ENCODE assay signal across 23 cellular contexts in genomic region chr6:139446768-139447167, GRCh38.
"Had no signal": no experiment of that assay in that cellular context is flagged by ENCODE, and none has a peak within 500 bp of the region (broad histone marks: within the 10 kb centered on the region; RNA-seq: fewer than 3 reads in every experiment).

No MANE protein-coding gene starts in this region.

- ATAC-seq: esophagus mucosa; heart left ventricle; natural killer cell; sciatic nerve; stimulated activated memory B cell treated with anti-CD40 and anti-IgM and Interleukin-4, amounts not matched to agents 10 μg/mL and 1 μg/mL and 100 μg/mL, for 72 hours had no signal

- H3K9me3 Mint-ChIP-seq: mesothelial cell of epicardium; natural killer cell; stimulated activated memory B cell treated with anti-CD40 and anti-IgM and Interleukin-4, amounts not matched to agents 10 μg/mL and 1 μg/mL and 100 μg/mL, for 72 hours; stimulated activated naive CD8-positive, alpha-beta T cell treated with anti-CD3 and anti-CD28 coated beads, Interleukin-15, Interleukin-2, amounts not matched to agents 100 ng/mL and 50 ng/mL, for 24 hours had no signal

- DNase-seq: dorsolateral prefrontal cortex; effector CD8-positive, alpha-beta T cell; heart left ventricle; hippocampal formation; kidney glomerular epithelial cell; natural killer cell; posterior cingulate gyrus; spleen; stimulated activated CD4-positive, alpha-beta T cell treated with anti-CD3 and anti-CD28 coated beads, Interleukin-15, amount 100 ng/mL, for 24 hours; stimulated activated CD4-positive, alpha-beta T cell treated with anti-CD3 and anti-CD28 coated beads, Interleukin-1b, Interleukin-23, amount 100 ng/mL, for 48 hours; stimulated activated CD4-positive, alpha-beta T cell treated with anti-CD3 and anti-CD28 coated beads, Interleukin-4, amount 100 ng/mL, for 24 hours; tibial artery; upper lobe of left lung; uterus had no signal

- H3K27me3 Mint-ChIP-seq: stimulated activated memory B cell treated with anti-CD40 and anti-IgM and Interleukin-4, amounts not matched to agents 10 μg/mL and 1 μg/mL and 100 μg/mL, for 72 hours; stimulated activated naive CD8-positive, alpha-beta T cell treated with anti-CD3 and anti-CD28 coated beads, Interleukin-15, Interleukin-2, amounts not matched to agents 100 ng/mL and 50 ng/mL, for 24 hours had no signal

- FAIRE-seq: endometrium, frontal cortex had no signal

- H3K27ac ChIP-seq: coronary artery, dorsolateral prefrontal cortex, neutrophil, spleen, tibial artery, upper lobe of left lung, uterus had no signal

- H3K9me3 ChIP-seq: heart left ventricle, neutrophil, spleen, tibial artery, upper lobe of left lung, uterus had no signal

- H3K4me3 ChIP-seq: coronary artery, dorsolateral prefrontal cortex, heart left ventricle, spleen, tibial artery, upper lobe of left lung, uterus had no signal

- H3K4me1 ChIP-seq: tibial artery, upper lobe of left lung, uterus had no signal

- H3K36me3 Mint-ChIP-seq: mesothelial cell of epicardium, natural killer cell had no signal

- H3K27me3 ChIP-seq: dorsolateral prefrontal cortex, heart left ventricle, neutrophil, spleen, tibial artery, upper lobe of left lung, uterus had no signal

- H3K36me3 ChIP-seq: heart left ventricle, neutrophil, spleen, tibial artery, upper lobe of left lung, uterus had no signal

- H3K27ac Mint-ChIP-seq: mesothelial cell of epicardium; natural killer cell; stimulated activated memory B cell treated with anti-CD40 and anti-IgM and Interleukin-4, amounts not matched to agents 10 μg/mL and 1 μg/mL and 100 μg/mL, for 72 hours; stimulated activated naive CD8-positive, alpha-beta T cell treated with anti-CD3 and anti-CD28 coated beads, Interleukin-15, Interleukin-2, amounts not matched to agents 100 ng/mL and 50 ng/mL, for 24 hours had no signal

- H3K4me3 Mint-ChIP-seq: mesothelial cell of epicardium; natural killer cell; stimulated activated memory B cell treated with anti-CD40 and anti-IgM and Interleukin-4, amounts not matched to agents 10 μg/mL and 1 μg/mL and 100 μg/mL, for 72 hours; stimulated activated naive CD8-positive, alpha-beta T cell treated with anti-CD3 and anti-CD28 coated beads, Interleukin-15, Interleukin-2, amounts not matched to agents 100 ng/mL and 50 ng/mL, for 24 hours had no signal
